In the genomic region with DNA sequence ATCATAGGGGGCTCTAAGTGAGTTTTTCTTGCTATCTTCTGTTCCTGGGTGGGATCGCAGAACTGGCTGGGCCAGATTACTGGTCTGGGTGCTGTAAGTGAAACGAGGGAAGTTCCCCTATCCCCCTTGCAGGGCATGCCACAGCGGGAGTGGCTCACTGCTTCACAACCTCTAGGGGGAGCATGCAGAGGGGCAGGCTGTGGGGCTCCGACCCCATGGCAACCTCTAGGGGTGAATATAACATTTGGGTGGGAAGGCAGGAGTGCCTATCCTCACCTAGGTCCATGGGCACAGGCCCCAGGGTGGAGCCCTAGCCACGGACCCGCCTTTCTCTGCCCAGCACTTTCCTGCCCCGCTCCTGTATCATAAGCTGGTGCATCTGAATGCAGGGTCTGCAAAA, we compare ENCODE assay signal across 1 cellular context.
TF ChIP-seq lines count a peak whose summit lies in the region.

No MANE protein-coding gene starts in this region.

TF ChIP-seq in GM12878, 131 proteins besides CTCF, POLR2A, EP300 and RAD21 (continued from another document):
- TF ChIP-seq ZBTB4 (CRISPR knock-in tag; IDR thresholded peaks at IDR 0.05) (no peak), MLLT1 (IDR thresholded peaks at IDR 0.05) (no peak), USF1 (IDR thresholded peaks at IDR 0.05; ENCODE audit: borderline replicate concordance, extremely low read length, insufficient read depth, low read depth, low read length) (no peak), TAF1 (IDR thresholded peaks at IDR 0.05; ENCODE audit: borderline replicate concordance, low read depth, low read length) (no peak), MAX (IDR thresholded peaks at IDR 0.05; ENCODE audit: low read depth, low read length) (no peak), RCOR1 (conservative IDR thresholded peaks at IDR 0.05; ENCODE audit: low read depth, low read length) (no peak), RELA (IDR thresholded peaks at IDR 0.05; ENCODE audit: borderline replicate concordance, partially characterized antibody) (no peak), RFX5 (IDR thresholded peaks at IDR 0.05; ENCODE audit: low read depth, low read length) (no peak), CBX5 (IDR thresholded peaks at IDR 0.05; ENCODE audit: low read depth) (no peak), FOXK2 (IDR thresholded peaks at IDR 0.05) (no peak), ZNF384 (IDR thresholded peaks at IDR 0.05; ENCODE audit: borderline replicate concordance, low read depth, low read length) (no peak), STAT1 (conservative IDR thresholded peaks at IDR 0.05) (no peak), CHD1 (IDR thresholded peaks at IDR 0.05; ENCODE audit: low read depth, low read length) (no peak), POLR2AphosphoS2 (IDR thresholded peaks at IDR 0.05; ENCODE audit: low read depth, low read length) (no peak), IRF3 (IDR thresholded peaks at IDR 0.05) (no peak), RBBP5 (conservative IDR thresholded peaks at IDR 0.05) (no peak), IRF4 (IDR thresholded peaks at IDR 0.05; ENCODE audit: low read depth, low read length) (no peak), RB1 (IDR thresholded peaks at IDR 0.05; ENCODE audit: borderline replicate concordance) (no peak)
